Comparison of ENCODE assay signal across 8 cellular contexts in genomic region chr20:50731930-50732690, GRCh38. TPM values are rescaled to one million over a fixed set of nuclear protein-coding genes. Genes with fewer than 3 reads are reported as not detected.
DNase-seq lines count a peak whose midpoint lies in the region; ATAC-seq, FAIRE-seq and TF ChIP-seq lines count a peak whose summit lies in the region.

No MANE protein-coding gene starts in this region.

- no peak for TF ChIP-seq CTCF in DOHH2 (IDR thresholded peaks at IDR 0.05; ENCODE audit: low read depth, low read length, poor library complexity, severe bottlenecking)
- no peak for TF ChIP-seq CTCF in astrocyte (IDR thresholded peaks at IDR 0.05; ENCODE audit: insufficient read depth, low read depth, low read length)
- no peak for TF ChIP-seq CTCF in lower lobe of right lung (IDR thresholded peaks at IDR 0.05)
- TF ChIP-seq CTCF in upper lobe of right lung (IDR thresholded peaks at IDR 0.05) = no peak

- H3K36me3 ChIP-seq in DOHH2 (ENCODE audit: control insufficient read depth, low read length) = peaks cover 4% of the 10 kb centered on the region
- no peaks in the 10 kb centered on the region for H3K36me3 ChIP-seq in astrocyte (ENCODE audit: insufficient read depth, low read length)
- no peaks in the 10 kb centered on the region for H3K36me3 ChIP-seq in lower lobe of right lung
- H3K36me3 ChIP-seq in upper lobe of right lung = no peaks in the 10 kb centered on the region

- H3K4me3 ChIP-seq in DOHH2 (ENCODE audit: low read length) (peak overlapping the region; percentile 75), astrocyte (ENCODE audit: insufficient read depth, low read depth, low read length) (peak overlapping the region; percentile 72), lower lobe of right lung (peak overlapping the region; percentile 93), upper lobe of right lung (peak overlapping the region; percentile 90)

- H3K9me2 ChIP-seq in DOHH2 (replicated peaks; ENCODE audit: control insufficient read depth, low read length) = no peaks in the 10 kb centered on the region

- H3K27me3 Mint-ChIP-seq in astrocyte (ENCODE audit: low read depth, unreplicated experiment) = no peaks in the 10 kb centered on the region

- H3K27ac ChIP-seq in DOHH2 (ENCODE audit: low read depth, low read length) (peak overlapping the region; percentile 27; the same call in 1 of the 2 replicates), astrocyte (ENCODE audit: low read depth, low read length) (no peak overlapping the region), lower lobe of right lung (peak overlapping the region; percentile 93), upper lobe of right lung (peak overlapping the region; percentile 89)

- peaks cover 2% of the 10 kb centered on the region for H3K36me3 Mint-ChIP-seq in astrocyte (ENCODE audit: low read depth, unreplicated experiment)

- H3K79me2 ChIP-seq in DOHH2 (ENCODE audit: control insufficient read depth, low read length) (peaks cover 56% of the 10 kb centered on the region), astrocyte (ENCODE audit: insufficient read depth, low read length) (peaks cover 4% of the 10 kb centered on the region)

- peak overlapping the region; percentile 3 for H3K27ac Mint-ChIP-seq in astrocyte (ENCODE audit: unreplicated experiment)

- H3K27me3 ChIP-seq in DOHH2 (ENCODE audit: control insufficient read depth, low read length) = no peaks in the 10 kb centered on the region
- peaks cover 9% of the 10 kb centered on the region for H3K27me3 ChIP-seq in astrocyte (ENCODE audit: insufficient read depth, low read length)
- peaks cover 4% of the 10 kb centered on the region for H3K27me3 ChIP-seq in lower lobe of right lung (ENCODE audit: low read depth)
- no peaks in the 10 kb centered on the region for H3K27me3 ChIP-seq in upper lobe of right lung

- H3K4me2 ChIP-seq in DOHH2 (ENCODE audit: low read length) (peak overlapping the region; percentile 80), astrocyte (ENCODE audit: low read length) (peak overlapping the region; percentile 96)

- H4K20me1 ChIP-seq in DOHH2 (ENCODE audit: control insufficient read depth, insufficient read depth, low read depth, low read length) (no peaks in the 10 kb centered on the region), astrocyte (ENCODE audit: insufficient read depth, low read length) (no peaks in the 10 kb centered on the region)

- H3K4me1 ChIP-seq in DOHH2 (ENCODE audit: control insufficient read depth, low read length) (peaks cover 22% of the 10 kb centered on the region), astrocyte (ENCODE audit: insufficient read depth, low read length) (peaks cover 3% of the 10 kb centered on the region), lower lobe of right lung (peaks cover 33% of the 10 kb centered on the region), upper lobe of right lung (peaks cover 21% of the 10 kb centered on the region)

- H3K9me3 Mint-ChIP-seq in astrocyte (ENCODE audit: unreplicated experiment) = no peaks in the 10 kb centered on the region

- peak overlapping the region; percentile 92 for H3K4me3 Mint-ChIP-seq in astrocyte (ENCODE audit: unreplicated experiment)

- peak; percentile 52 for DNase-seq in M059J (ENCODE audit: low read depth)
- no peak for DNase-seq in astrocyte (ENCODE audit: low read depth)
- no peak for DNase-seq in lower lobe of right lung
- DNase-seq in upper lobe of right lung = no peak
- no peak for DNase-seq in HUDEP-2 (lab: John Stamatoyannopoulos, UW; ENCODE audit: unreplicated experiment in 76 of 76)
- no peak for DNase-seq in NCI-H446 (lab: John Stamatoyannopoulos, UW)

- peak in 1 of 2 donors; percentile 17 for ATAC-seq in lower lobe of right lung
- no peak for ATAC-seq in upper lobe of right lung
- no peak for ATAC-seq in GM18858 (IDR thresholded peaks at IDR 0.05; ENCODE audit: unreplicated experiment)

- peaks cover 33% of the 10 kb centered on the region for H3K4me1 Mint-ChIP-seq in astrocyte (ENCODE audit: low read depth, unreplicated experiment)

- H3K9me3 ChIP-seq in DOHH2 (ENCODE audit: control insufficient read depth, insufficient read depth, low read length) = no peaks in the 10 kb centered on the region
- no peaks in the 10 kb centered on the region for H3K9me3 ChIP-seq in astrocyte (ENCODE audit: insufficient read depth, low read depth, low read length)
- H3K9me3 ChIP-seq in lower lobe of right lung = no peaks in the 10 kb centered on the region
- no peaks in the 10 kb centered on the region for H3K9me3 ChIP-seq in upper lobe of right lung

- peak overlapping the region; percentile 66 for H3K9ac ChIP-seq in astrocyte (ENCODE audit: low read length)

- H2AFZ ChIP-seq in astrocyte (ENCODE audit: low read depth, low read length) = peak overlapping the region; percentile 84

- no peak for FAIRE-seq in astrocyte (lab: Jason Lieb, UNC)

- H3F3A ChIP-seq in DOHH2 (ENCODE audit: control insufficient read depth, insufficient read depth) = no peaks in the 10 kb centered on the region; the same call in 1 of the 2 replicates

- intact Hi-C loops in lower lobe of right lung (cut with DNase I) = no loop called here
- intact Hi-C loops in upper lobe of right lung (cut with DNase I) = no loop called here

RNA-seq across cellular contexts. Expression of gene PARD6B, which starts 0.7 kb away (rescaled TPM):
- total RNA-seq in M059J (2014; rRNA removed; shearing (Covaris generic)) = 9.4 and 16.6 TPM in 2 replicates
- total RNA-seq in astrocyte = 10.1 and 13.1 TPM in 2 replicates
- 32.5 TPM for total RNA-seq in lower lobe of right lung
- 43.2 TPM for total RNA-seq in upper lobe of right lung

RNA-seq across cellular contexts. Expression of gene RIPOR3, which starts 40.8 kb away (rescaled TPM):
- total RNA-seq in M059J (2014; rRNA removed; shearing (Covaris generic)) = 1.5 and 1.9 TPM in 2 replicates
- total RNA-seq in astrocyte = 0.29 and 0.39 TPM in 2 replicates
- 11.0 TPM for total RNA-seq in lower lobe of right lung
- 6.8 TPM for total RNA-seq in upper lobe of right lung
